In the genomic region with DNA sequence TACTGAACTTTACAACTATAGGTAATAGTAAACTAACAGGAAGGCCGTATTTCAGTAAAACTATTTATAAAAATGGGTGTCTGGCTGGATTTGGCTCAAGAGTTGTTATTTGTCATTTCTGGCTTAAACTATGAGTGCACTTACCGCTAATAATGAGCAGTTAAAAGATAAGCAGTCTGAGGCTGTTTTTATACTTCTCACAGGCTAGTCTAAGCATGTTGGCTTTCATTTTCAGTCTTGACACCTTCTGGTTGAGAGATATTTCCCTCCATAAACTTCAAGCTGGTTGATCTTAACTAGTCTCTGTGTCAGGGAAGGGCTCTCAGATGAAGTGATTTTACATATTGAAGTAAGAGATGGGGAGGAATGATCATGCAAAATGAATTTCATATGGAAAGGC, we compare ENCODE assay signal across 18 cellular contexts.
A peak's percentile ranks its signal among the peaks of the same experiment; 100 is the strongest.
DNase-seq lines count a peak whose midpoint lies in the region; ATAC-seq lines count a peak whose summit lies in the region.
"Had no signal": no experiment of that assay in that cellular context is flagged by ENCODE, and none has a peak within 500 bp of the region (broad histone marks: within the 10 kb centered on the region; RNA-seq: fewer than 3 reads in every experiment).

No MANE protein-coding gene starts in this region.

- intact Hi-C loops in sciatic nerve (cut with DNase I) = no loop called here

- ATAC-seq in GM18498 (IDR thresholded peaks at IDR 0.05; ENCODE audit: unreplicated experiment) (peak; percentile 84), GM19452 (IDR thresholded peaks at IDR 0.05; ENCODE audit: unreplicated experiment) (peak; percentile 73), HG02610 (IDR thresholded peaks at IDR 0.05; ENCODE audit: unreplicated experiment) (peak; percentile 62), HG03439 (IDR thresholded peaks at IDR 0.05; ENCODE audit: unreplicated experiment) (peak; percentile 84), sciatic nerve (no peak)
- ATAC-seq: activated T-cell treated with anti-CD3 and anti-CD28 coated beads, Interleukin-2, amount 50 U/mL, for 4 hours; natural killer cell; Panc1 had no signal

- no peak for DNase-seq in sciatic nerve (ENCODE audit: low spot score)
- no peak for DNase-seq in foreskin melanocyte
- no peak for DNase-seq in AG20443 (ENCODE audit: low spot score)
- DNase-seq in NCI-H446 treated with DMSO at 0.1 percent for 48 hours (lab: John Stamatoyannopoulos, UW) = no peak
- DNase-seq: ACHN; activated CD4-positive, alpha-beta memory T cell treated with anti-CD3 and anti-CD28 coated beads, Interleukin-2, amount 10 ng/mL, durations not matched to agents 7 days and 5 days; activated naive CD4-positive, alpha-beta T cell treated with anti-CD3 and anti-CD28 coated beads, Interleukin-2, amount 50 U/mL, for 16 hours; activated T-cell treated with anti-CD3 and anti-CD28 coated beads, Interleukin-2, amount 50 U/mL, for 4 hours; mesendoderm; natural killer cell; NCI-H1417 treated with DMSO at 0.1 percent for 48 hours; NCI-H2171 treated with DMSO at 0.1 percent for 48 hours; NCI-H774 had no signal
